ENCODE assay signal across 8 cellular contexts in genomic region chr10:22315455-22316285, GRCh38. TPM values are rescaled to one million over a fixed set of nuclear protein-coding genes. Genes with fewer than 3 reads are reported as not detected.
DNase-seq lines count a peak whose midpoint lies in the region; ATAC-seq lines count a peak whose summit lies in the region.

No MANE protein-coding gene starts in this region.

- H3K9me3 ChIP-seq in NT2/D1 (ENCODE audit: insufficient read depth, low read length): no peaks in the 10 kb centered on the region
- H3K9me3 ChIP-seq in effector memory CD4-positive, alpha-beta T cell (ENCODE audit: control insufficient read depth, low read length): no peaks in the 10 kb centered on the region

- intact Hi-C loops in activated CD4-positive, alpha-beta T cell treated with anti-CD3 and anti-CD28 coated beads, Interleukin-2, amount 10 ng/mL, durations not matched to agents 24 days and 14 days (cut with micrococcal nuclease): loop anchor here (1.0 to 5.0 kb wide), 5 partner anchors 63 to 367 kb away; partner anchors contain the start of gene DNAJC1

- peak overlapping the region; percentile 87 for H3K4me3 Mint-ChIP-seq in activated CD4-positive, alpha-beta T cell treated with anti-CD3 and anti-CD28 coated beads, Interleukin-2, amount 10 ng/mL, durations not matched to agents 24 days and 14 days
- H3K4me3 Mint-ChIP-seq in naive B cell: peak overlapping the region; percentile 91 to 99 (median 97)

- peak overlapping the region; percentile 63 for H3K4me3 ChIP-seq in NT2/D1 (ENCODE audit: insufficient read length, low read depth)
- H3K4me3 ChIP-seq in effector memory CD4-positive, alpha-beta T cell (ENCODE audit: insufficient read depth, low read depth, low read length, poor library complexity, severe bottlenecking): peak overlapping the region; percentile 87

- peak overlapping the region; percentile 59 for H3K9ac ChIP-seq in NT2/D1 (ENCODE audit: insufficient read length, low read depth)

- no peaks in the 10 kb centered on the region for H3K36me3 ChIP-seq in NT2/D1 (ENCODE audit: insufficient read depth, insufficient read length, low read length)
- no peaks in the 10 kb centered on the region for H3K36me3 ChIP-seq in effector memory CD4-positive, alpha-beta T cell (ENCODE audit: control insufficient read depth, insufficient read depth, low read length)

- DNase-seq in activated CD4-positive, alpha-beta T cell treated with anti-CD3 and anti-CD28 coated beads, Interleukin-2, amount 10 ng/mL, durations not matched to agents 24 days and 14 days: no peak
- no peak for DNase-seq in activated CD4-positive, alpha-beta T cell treated with anti-CD3 and anti-CD28 coated beads, Interleukin-2, amount 50 U/mL, for 1 hour
- DNase-seq in NT2/D1 (ENCODE audit: low read depth, low spot score) (no peak), naive B cell (no peak), GM03348 (ENCODE audit: low spot score) (no peak)
- DNase-seq in effector memory CD4-positive, alpha-beta T cell: no peak
- no peak for DNase-seq in central memory CD4-positive, alpha-beta T cell

- H3K27ac ChIP-seq in effector memory CD4-positive, alpha-beta T cell (ENCODE audit: insufficient read depth, low read length, poor library complexity, severe bottlenecking): peak overlapping the region; percentile 73

- H3K9me3 Mint-ChIP-seq in activated CD4-positive, alpha-beta T cell treated with anti-CD3 and anti-CD28 coated beads, Interleukin-2, amount 10 ng/mL, durations not matched to agents 24 days and 14 days: no peaks in the 10 kb centered on the region
- H3K9me3 Mint-ChIP-seq in naive B cell: peaks cover 0 to 4% (median 0%) of the 10 kb centered on the region in 7 donors

- ATAC-seq in HG02678 (IDR thresholded peaks at IDR 0.05; ENCODE audit: unreplicated experiment): peak; percentile 31
- ATAC-seq in naive B cell (ENCODE audit: low read depth in 2 of 2): peak; percentile 21 to 22

- no peaks in the 10 kb centered on the region for H3K4me1 ChIP-seq in NT2/D1 (ENCODE audit: insufficient read depth, insufficient read length)
- H3K4me1 ChIP-seq in effector memory CD4-positive, alpha-beta T cell (ENCODE audit: control insufficient read depth, insufficient read depth, low read length, poor library complexity, severe bottlenecking): peaks cover 4% of the 10 kb centered on the region

- H3K4me1 Mint-ChIP-seq in activated CD4-positive, alpha-beta T cell treated with anti-CD3 and anti-CD28 coated beads, Interleukin-2, amount 10 ng/mL, durations not matched to agents 24 days and 14 days: peaks cover 31% of the 10 kb centered on the region
- peaks cover 15 to 40% (median 18%) of the 10 kb centered on the region in 3 donors for H3K4me1 Mint-ChIP-seq in naive B cell

- peak overlapping the region; percentile 94 for H3K27ac Mint-ChIP-seq in activated CD4-positive, alpha-beta T cell treated with anti-CD3 and anti-CD28 coated beads, Interleukin-2, amount 10 ng/mL, durations not matched to agents 24 days and 14 days
- peak overlapping the region; percentile 95 to 99 (median 96) for H3K27ac Mint-ChIP-seq in naive B cell

- peaks cover 2% of the 10 kb centered on the region for H3K27me3 Mint-ChIP-seq in activated CD4-positive, alpha-beta T cell treated with anti-CD3 and anti-CD28 coated beads, Interleukin-2, amount 10 ng/mL, durations not matched to agents 24 days and 14 days
- H3K27me3 Mint-ChIP-seq in naive B cell: peaks cover 0 to 5% (median 0%) of the 10 kb centered on the region in 3 donors

- H3K36me3 Mint-ChIP-seq in activated CD4-positive, alpha-beta T cell treated with anti-CD3 and anti-CD28 coated beads, Interleukin-2, amount 10 ng/mL, durations not matched to agents 24 days and 14 days (ENCODE audit: low read depth): peaks cover 15% of the 10 kb centered on the region
- H3K36me3 Mint-ChIP-seq in naive B cell: peaks cover 0 to 7% of the 10 kb centered on the region in 2 donors

- peaks cover 68% of the 10 kb centered on the region for H3K27me3 ChIP-seq in NT2/D1 (ENCODE audit: insufficient read depth, insufficient read length)
- peaks cover 5% of the 10 kb centered on the region for H3K27me3 ChIP-seq in effector memory CD4-positive, alpha-beta T cell (replicated peaks; ENCODE audit: control insufficient read depth, insufficient read depth, low read length, poor library complexity, severe bottlenecking)

RNA-seq across cellular contexts. Expression of gene COMMD3, which starts 0.5 kb away (rescaled TPM):
- 76.7 and 79.7 TPM in 2 replicates for total RNA-seq in activated CD4-positive, alpha-beta T cell treated with anti-CD3 and anti-CD28 coated beads, Interleukin-2, amount 10 ng/mL, durations not matched to agents 24 days and 14 days
- 100 to 1,000 TPM in 5 of 6 donors, 10 to 100 TPM in 1; 86.5 to 140 (median 110) TPM for polyA plus RNA-seq in naive B cell (ENCODE audit: low read depth in 6 of 6)

RNA-seq across cellular contexts. Expression of gene BMI1, which starts 5.2 kb away (rescaled TPM):
- total RNA-seq in activated CD4-positive, alpha-beta T cell treated with anti-CD3 and anti-CD28 coated beads, Interleukin-2, amount 10 ng/mL, durations not matched to agents 24 days and 14 days: 55.6 and 65.3 TPM in 2 replicates
- polyA plus RNA-seq in naive B cell (ENCODE audit: low read depth in 6 of 6): 10 to 100 TPM; 28.3 to 45.7 (median 33.3) TPM

RNA-seq across cellular contexts. Expression of gene SPAG6, which starts 29.6 kb away (rescaled TPM):
- 0.07 TPM in 1 of 2 replicates, not detected in the other for total RNA-seq in activated CD4-positive, alpha-beta T cell treated with anti-CD3 and anti-CD28 coated beads, Interleukin-2, amount 10 ng/mL, durations not matched to agents 24 days and 14 days
- not detected for polyA plus RNA-seq in naive B cell (ENCODE audit: low read depth in 6 of 6)
